ENCODE assay signal across 1 cellular context in the genomic region with DNA sequence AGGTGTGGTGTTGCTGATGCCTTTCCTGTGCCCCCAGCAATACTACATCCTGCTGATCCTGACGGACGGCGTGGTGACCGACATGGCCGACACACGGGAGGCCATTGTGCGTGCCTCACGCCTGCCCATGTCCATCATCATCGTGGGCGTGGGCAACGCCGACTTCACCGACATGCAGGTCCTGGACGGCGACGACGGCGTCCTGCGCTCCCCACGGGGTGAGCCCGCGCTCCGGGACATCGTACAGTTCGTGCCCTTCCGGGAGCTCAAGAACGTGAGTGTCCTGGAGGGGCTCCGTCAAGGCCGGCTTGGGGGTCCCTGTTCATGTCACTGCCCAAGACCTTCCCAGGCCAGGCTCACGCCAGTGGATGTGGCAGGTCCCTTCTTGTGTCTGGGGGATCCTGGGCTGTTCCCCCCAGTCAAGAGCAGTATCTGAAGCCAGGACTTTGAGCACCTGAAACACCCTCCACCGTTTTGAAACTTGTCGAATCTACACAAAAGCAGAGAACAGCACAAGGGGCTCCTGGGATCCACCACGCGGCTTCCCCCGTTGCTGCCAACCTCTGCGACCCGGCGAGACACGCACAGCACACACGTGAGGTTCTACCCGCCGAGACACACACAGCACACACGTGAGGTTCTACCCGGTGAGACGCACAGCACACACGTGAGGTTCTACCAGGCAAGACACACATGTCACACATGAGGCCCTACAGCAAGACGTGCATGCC.
TF ChIP-seq lines count a peak whose summit lies in the region.

No MANE protein-coding gene starts in this region.

TF ChIP-seq in WTC11, 78 proteins besides CTCF, POLR2A, EP300 and RAD21:
- TF ChIP-seq CBFB (CRISPR knock-in tag; IDR thresholded peaks at IDR 0.05; ENCODE audit: low read depth) (no peak), USF2 (CRISPR knock-in tag; IDR thresholded peaks at IDR 0.05) (no peak), SOX15 (CRISPR knock-in tag; IDR thresholded peaks at IDR 0.05) (no peak), ZNF138 (CRISPR knock-in tag; conservative IDR thresholded peaks at IDR 0.05) (no peak), ESRRA (CRISPR knock-in tag; IDR thresholded peaks at IDR 0.05; ENCODE audit: borderline replicate concordance) (no peak), ZNF416 (CRISPR knock-in tag; IDR thresholded peaks at IDR 0.05) (no peak), E2F4 (CRISPR knock-in tag; IDR thresholded peaks at IDR 0.05; ENCODE audit: borderline replicate concordance, low read depth) (no peak), ETV6 (CRISPR knock-in tag; IDR thresholded peaks at IDR 0.05) (no peak), TEAD4 (CRISPR knock-in tag; IDR thresholded peaks at IDR 0.05) (no peak), NFATC4 (CRISPR knock-in tag; IDR thresholded peaks at IDR 0.05) (no peak), ERG (CRISPR knock-in tag; IDR thresholded peaks at IDR 0.05) (no peak), PRRX2 (CRISPR knock-in tag; IDR thresholded peaks at IDR 0.05) (no peak)
- TF ChIP-seq, protein P1, sequence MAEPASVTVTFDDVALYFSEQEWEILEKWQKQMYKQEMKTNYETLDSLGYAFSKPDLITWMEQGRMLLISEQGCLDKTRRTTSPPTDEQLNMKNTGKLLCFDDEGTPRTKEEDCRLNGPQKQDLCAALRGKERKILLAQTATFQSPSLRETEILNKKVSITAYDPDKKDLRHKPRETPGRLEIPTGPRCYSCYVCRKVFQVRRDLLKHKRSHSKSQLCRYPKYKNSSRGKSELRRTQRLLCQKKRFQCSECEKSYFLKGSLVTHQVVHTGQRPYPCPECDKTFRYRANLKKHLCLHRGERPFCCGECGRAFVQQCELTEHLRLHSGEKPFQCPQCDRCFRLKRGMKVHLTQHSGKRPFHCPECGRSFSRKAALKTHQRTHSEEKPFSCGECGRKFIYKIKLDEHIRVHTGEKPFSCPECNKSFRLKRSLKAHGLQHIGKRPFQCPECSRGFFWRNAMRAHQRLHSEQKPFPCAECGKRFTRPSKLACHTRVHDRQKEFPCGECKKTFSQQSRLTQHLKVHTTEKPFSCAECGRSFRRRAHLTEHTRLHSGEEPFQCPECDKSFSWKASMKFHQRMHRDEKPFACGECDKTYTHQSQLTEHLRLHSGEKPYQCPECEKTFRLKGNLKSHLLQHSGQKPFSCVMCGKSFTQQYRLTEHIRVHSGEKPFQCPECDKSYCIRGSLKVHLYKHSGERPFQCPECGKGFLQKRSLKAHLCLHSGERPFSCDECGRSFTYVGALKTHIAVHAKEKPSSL (CRISPR knock-in tag; conservative IDR thresholded peaks at IDR 0.05), result no peak
- TF ChIP-seq, protein P2, sequence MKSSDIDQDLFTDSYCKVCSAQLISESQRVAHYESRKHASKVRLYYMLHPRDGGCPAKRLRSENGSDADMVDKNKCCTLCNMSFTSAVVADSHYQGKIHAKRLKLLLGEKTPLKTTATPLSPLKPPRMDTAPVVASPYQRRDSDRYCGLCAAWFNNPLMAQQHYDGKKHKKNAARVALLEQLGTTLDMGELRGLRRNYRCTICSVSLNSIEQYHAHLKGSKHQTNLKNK (CRISPR knock-in tag; IDR thresholded peaks at IDR 0.05), result no peak
